8 cellular contexts compared by ENCODE assay signal in the genomic region with DNA sequence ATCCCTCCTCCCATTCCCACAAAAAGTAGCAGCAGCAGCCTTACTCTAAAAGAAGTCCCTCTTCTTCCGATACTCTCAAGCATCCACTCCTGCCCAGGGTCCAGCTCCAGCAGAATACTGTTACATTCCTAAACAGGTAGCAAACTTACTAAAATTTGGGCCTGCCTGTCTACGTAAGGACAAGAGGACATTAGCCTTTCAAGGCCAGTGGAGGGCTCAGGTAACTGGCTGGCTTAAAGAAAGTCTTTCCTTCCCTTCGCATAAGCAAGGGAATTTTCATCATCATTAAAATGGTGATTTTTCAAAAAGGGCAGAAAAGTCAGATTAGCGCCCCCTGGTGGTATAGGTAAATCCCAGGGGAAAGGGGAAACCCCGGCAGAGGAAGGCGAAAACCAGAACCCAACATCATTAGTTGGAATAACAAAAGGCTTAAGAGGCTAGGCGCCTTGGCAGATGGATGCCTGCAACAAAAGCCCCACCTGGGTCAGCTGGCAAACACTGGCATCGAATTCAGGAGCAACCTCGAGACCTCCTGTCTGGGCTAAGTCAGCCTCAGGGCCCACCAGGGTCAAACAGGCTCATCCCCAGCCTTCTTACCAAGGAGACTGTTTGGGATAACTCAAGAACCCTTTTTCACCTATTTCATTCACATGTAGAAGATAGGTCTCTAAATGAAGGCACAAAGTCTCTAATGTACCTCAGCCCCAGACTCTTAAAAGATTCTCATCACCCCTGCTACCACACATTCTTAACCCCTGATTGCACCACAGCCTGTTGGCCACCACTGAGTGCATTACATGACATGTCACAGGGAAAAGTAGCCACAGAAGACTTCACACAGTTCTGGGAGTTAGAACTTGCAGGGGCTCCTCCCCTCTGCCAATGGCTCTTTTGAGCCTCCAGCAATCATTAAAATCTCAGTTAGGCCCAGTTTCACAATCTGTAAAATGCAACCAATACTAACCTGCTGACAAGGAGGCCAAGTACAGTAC. TPM values are rescaled to one million over a fixed set of nuclear protein-coding genes. Genes with fewer than 3 reads are reported as not detected.
DNase-seq lines count a peak whose midpoint lies in the region; ATAC-seq and TF ChIP-seq lines count a peak whose summit lies in the region.

No MANE protein-coding gene starts in this region.

- H3K36me3 Mint-ChIP-seq in activated CD4-positive, alpha-beta memory T cell treated with anti-CD3 and anti-CD28 coated beads, Interleukin-2, amount 10 ng/mL, durations not matched to agents 7 days and 5 days (ENCODE audit: low read depth) = peaks cover 5% of the 10 kb centered on the region

- H3F3A ChIP-seq in GM23248 (ENCODE audit: insufficient read depth) = no peaks in the 10 kb centered on the region

- H3K27ac ChIP-seq in GM23248 (no peak overlapping the region), parathyroid adenoma (peak overlapping the region; percentile 96)

- H3K27ac Mint-ChIP-seq in activated CD4-positive, alpha-beta memory T cell treated with anti-CD3 and anti-CD28 coated beads, Interleukin-2, amount 10 ng/mL, durations not matched to agents 7 days and 5 days = no peak overlapping the region

- CTCF ChIA-PET in activated CD4-positive, alpha-beta memory T cell treated with anti-CD3 and anti-CD28 coated beads, Interleukin-2, amount 10 ng/mL, durations not matched to agents 7 days and 5 days (lab: Charles Lee) = interaction anchor here (0.8 to 2.4 kb wide), 8 partner anchors 8 to 101 kb away, joined by 3 to 11 read pairs (median 4); no protein-coding TSS in a partner anchor

- H3K79me2 ChIP-seq in GM23248 (ENCODE audit: insufficient read depth) = peaks cover 15% of the 10 kb centered on the region
- no peaks in the 10 kb centered on the region for H3K79me2 ChIP-seq in parathyroid adenoma

- H3K27me3 Mint-ChIP-seq in activated CD4-positive, alpha-beta memory T cell treated with anti-CD3 and anti-CD28 coated beads, Interleukin-2, amount 10 ng/mL, durations not matched to agents 7 days and 5 days = no peaks in the 10 kb centered on the region

- in situ Hi-C loops in GM23248 (cut with MboI) = no loop called here

- H3K9me3 ChIP-seq in GM23248 (ENCODE audit: low read depth) (no peaks in the 10 kb centered on the region), parathyroid adenoma (ENCODE audit: control insufficient read depth, low read length) (no peaks in the 10 kb centered on the region)

- peaks cover 8% of the 10 kb centered on the region for H3K4me1 Mint-ChIP-seq in activated CD4-positive, alpha-beta memory T cell treated with anti-CD3 and anti-CD28 coated beads, Interleukin-2, amount 10 ng/mL, durations not matched to agents 7 days and 5 days

- WGBS in GM23248 (ENCODE audit: low coverage in 1 of 2, low lambda C conversion rate in 2 of 2, missing lambda C conversion rate in 2 of 2), 2 experiments = 54 to 57% methylated on average over 9 of the region's 9 CpGs

- H3K4me3 ChIP-seq in AG10803 (ENCODE audit: low read length) = no peak overlapping the region
- no peak overlapping the region for H3K4me3 ChIP-seq in GM23248
- no peak overlapping the region for H3K4me3 ChIP-seq in epithelial cell of proximal tubule (ENCODE audit: low read depth, low read length)
- H3K4me3 ChIP-seq in parathyroid adenoma (ENCODE audit: low read depth, low read length) = no peak overlapping the region

- H3K9me3 Mint-ChIP-seq in activated CD4-positive, alpha-beta memory T cell treated with anti-CD3 and anti-CD28 coated beads, Interleukin-2, amount 10 ng/mL, durations not matched to agents 7 days and 5 days = no peaks in the 10 kb centered on the region

- H3K27me3 ChIP-seq in GM23248 (replicated peaks; ENCODE audit: insufficient read depth) (no peaks in the 10 kb centered on the region), parathyroid adenoma (ENCODE audit: control insufficient read depth, insufficient read depth, low read length) (no peaks in the 10 kb centered on the region)

- no peaks in the 10 kb centered on the region for H3K9me2 ChIP-seq in GM23248 (ENCODE audit: insufficient read depth)

- H3K36me3 ChIP-seq in GM23248 (ENCODE audit: low read depth) (peaks cover 3% of the 10 kb centered on the region; the same call in 1 of the 2 replicates), parathyroid adenoma (ENCODE audit: control insufficient read depth, insufficient read depth, low read length) (no peaks in the 10 kb centered on the region)

- H4K20me1 ChIP-seq in GM23248 (ENCODE audit: insufficient read depth) = no peaks in the 10 kb centered on the region

- H3K4me1 ChIP-seq in GM23248 (ENCODE audit: insufficient read depth) (no peaks in the 10 kb centered on the region), parathyroid adenoma (peaks cover 17% of the 10 kb centered on the region)

- H3K9ac ChIP-seq in GM23248 = no peak overlapping the region
- H3K9ac ChIP-seq in parathyroid adenoma = no peak overlapping the region

- POLR2A ChIA-PET in activated CD4-positive, alpha-beta memory T cell treated with anti-CD3 and anti-CD28 coated beads, Interleukin-2, amount 10 ng/mL, durations not matched to agents 7 days and 5 days (lab: Charles Lee) = no interaction called here

- H3K4me2 ChIP-seq in GM23248 (ENCODE audit: unreplicated experiment) = no peak overlapping the region
- H3K4me2 ChIP-seq in parathyroid adenoma (ENCODE audit: low read length) = no peak overlapping the region

- H2AFZ ChIP-seq in GM23248 (no peak overlapping the region), parathyroid adenoma (no peak overlapping the region)

- H3K4me3 Mint-ChIP-seq in activated CD4-positive, alpha-beta memory T cell treated with anti-CD3 and anti-CD28 coated beads, Interleukin-2, amount 10 ng/mL, durations not matched to agents 7 days and 5 days = no peak overlapping the region

- ATAC-seq in GM21737 (IDR thresholded peaks at IDR 0.05; ENCODE audit: unreplicated experiment) = no peak

- TF ChIP-seq CTCF in AG10803 (conservative IDR thresholded peaks at IDR 0.05; ENCODE audit: low read length) (peak; percentile 78), epithelial cell of proximal tubule (conservative IDR thresholded peaks at IDR 0.05; ENCODE audit: low read depth, low read length) (peak; percentile 82), parathyroid adenoma (IDR thresholded peaks at IDR 0.05) (peak; percentile 73)

- DNase-seq in AG10803 (ENCODE audit: low read depth) (peak; percentile 26), GM23248 (peak; percentile 67), NCI-H69 (lab: John Stamatoyannopoulos, UW) (peak; percentile 68), epithelial cell of proximal tubule (ENCODE audit: low read depth) (no peak), GOT3 (lab: John Stamatoyannopoulos, UW) (no peak)
- peak; percentile 38 for DNase-seq in activated CD4-positive, alpha-beta memory T cell treated with anti-CD3 and anti-CD28 coated beads, Interleukin-2, amount 10 ng/mL, durations not matched to agents 7 days and 5 days

RNA-seq across cellular contexts. Expression of gene ERI3, which starts 36.7 kb away (rescaled TPM):
- 45.5 and 51.2 TPM in 2 replicates for total RNA-seq in GM23248 (2014; rRNA removed; shearing (Covaris generic))
- polyA plus RNA-seq in GM23248 (2016; fragmentation: Nextera tagmentation; extraction: Ambion mirVana) = 77.5 and 83.4 TPM in 2 replicates
- 10 to 100 TPM; 21.4 to 22.9 TPM for total RNA-seq in activated CD4-positive, alpha-beta memory T cell treated with anti-CD3 and anti-CD28 coated beads, Interleukin-2, amount 10 ng/mL, durations not matched to agents 7 days and 5 days
- 51.7 and 68.0 TPM in 2 replicates for total RNA-seq in epithelial cell of proximal tubule

Comparison
In these comparisons a context has a peak if more than half of its experiments do, and no peak if none do; other contexts are left out.
1. DNase-seq: peak in AG10803 (single experiment), GM23248 (single experiment), NCI-H69 (single experiment) and activated CD4-positive, alpha-beta memory T cell treated with anti-CD3 and anti-CD28 coated beads, Interleukin-2, amount 10 ng/mL, durations not matched to agents 7 days and 5 days (single experiment); none in epithelial cell of proximal tubule (single experiment) and GOT3 (single experiment).
2. Peak in every context shown above with its lines, with median percentiles within 50 percentile points of each other: CTCF ChIP-seq.